ENCODE assay signal across 10 cellular contexts in the genomic region with DNA sequence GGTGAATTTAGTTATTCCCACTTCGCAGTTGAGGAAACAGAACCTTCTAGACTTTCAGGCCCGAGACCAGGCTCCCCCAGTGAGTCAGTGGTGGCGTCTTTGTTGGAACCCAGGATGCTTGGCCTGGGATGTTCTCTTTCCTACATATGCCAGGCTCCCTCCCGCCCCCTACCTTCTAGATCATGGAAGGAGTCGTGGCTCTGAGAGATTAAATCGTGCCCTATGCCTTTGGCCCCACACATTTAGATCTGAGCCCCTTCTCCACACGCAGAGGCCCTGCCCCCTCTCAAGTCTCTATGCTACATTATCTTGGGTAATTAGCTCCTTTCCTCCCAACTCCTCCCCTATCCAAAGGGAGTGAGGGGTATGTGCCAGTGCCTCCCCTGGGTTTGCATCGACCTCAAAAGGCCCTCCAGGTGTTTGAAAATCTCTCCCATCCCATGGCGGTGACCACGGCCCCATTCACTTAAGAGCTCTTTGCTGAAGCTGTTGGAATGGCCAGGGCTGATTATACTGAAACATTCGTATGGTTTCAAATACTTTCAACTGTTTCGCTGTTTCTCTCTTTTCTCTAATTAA. TPM values are rescaled to one million over a fixed set of nuclear protein-coding genes. Genes with fewer than 3 reads are reported as not detected.
DNase-seq lines count a peak whose midpoint lies in the region; ATAC-seq and TF ChIP-seq lines count a peak whose summit lies in the region.
"Had no signal": no experiment of that assay in that cellular context is flagged by ENCODE, and none has a peak within 500 bp of the region (broad histone marks: within the 10 kb centered on the region; RNA-seq: fewer than 3 reads in every experiment).

No MANE protein-coding gene starts in this region.

- peak overlapping the region; percentile 71 to 87 (median 75) for H3K4me3 Mint-ChIP-seq in CD4-positive, CD25-positive, alpha-beta regulatory T cell

- no peak for TF ChIP-seq EP300 in neural cell (conservative IDR thresholded peaks at IDR 0.05; ENCODE audit: poor library complexity, severe bottlenecking)

- no peaks in the 10 kb centered on the region for H3K9me3 ChIP-seq in CD4-positive, CD25-positive, alpha-beta regulatory T cell (ENCODE audit: control insufficient read depth in 2 of 2, low read length in 2 of 2)
- no peaks in the 10 kb centered on the region for H3K9me3 ChIP-seq in HUES48 (ENCODE audit: control insufficient read depth, insufficient read depth, low read length)
- no peaks in the 10 kb centered on the region for H3K9me3 ChIP-seq in neural cell (ENCODE audit: low read length)

- no peak for ATAC-seq in CD4-positive, CD25-positive, alpha-beta regulatory T cell (ENCODE audit: low read depth in 2 of 2)
- ATAC-seq in HG02885 (IDR thresholded peaks at IDR 0.05; ENCODE audit: poor library complexity, unreplicated experiment) = no peak
- no peak for ATAC-seq in HG02588 (IDR thresholded peaks at IDR 0.05; ENCODE audit: unreplicated experiment)
- ATAC-seq in sciatic nerve = no peak
- no peak for ATAC-seq in HG02642 (IDR thresholded peaks at IDR 0.05; ENCODE audit: poor library complexity, unreplicated experiment)

- H3K36me3 Mint-ChIP-seq in CD4-positive, CD25-positive, alpha-beta regulatory T cell = no peaks in the 10 kb centered on the region

- no peaks in the 10 kb centered on the region for H3K9me2 ChIP-seq in neural cell (ENCODE audit: insufficient read depth, low read length)

- H3K4me3 ChIP-seq in CD4-positive, CD25-positive, alpha-beta regulatory T cell (ENCODE audit: low read depth, low read length) = no peak overlapping the region
- H3K4me3 ChIP-seq in HUES48 (ENCODE audit: low read depth, low read length) (peak overlapping the region; percentile 61), coronary artery (peak overlapping the region; percentile 73), neural cell (ENCODE audit: low read length) (peak overlapping the region; percentile 79)

- H3K4me1 ChIP-seq in CD4-positive, CD25-positive, alpha-beta regulatory T cell (ENCODE audit: control insufficient read depth, insufficient read depth, low read length, poor library complexity, severe bottlenecking) = peaks cover 36% of the 10 kb centered on the region
- peaks cover 17% of the 10 kb centered on the region for H3K4me1 ChIP-seq in HUES48 (ENCODE audit: control insufficient read depth, insufficient read depth, low read length)

- H3K4me1 Mint-ChIP-seq in CD4-positive, CD25-positive, alpha-beta regulatory T cell = peaks cover 4 to 36% (median 8%) of the 10 kb centered on the region in 4 donors

- H3K27ac ChIP-seq in CD4-positive, CD25-positive, alpha-beta regulatory T cell (ENCODE audit: insufficient read depth, low read length, poor library complexity, severe bottlenecking) = no peak overlapping the region
- H3K27ac ChIP-seq in HUES48 (ENCODE audit: low read depth, low read length) = no peak overlapping the region
- peak overlapping the region in 1 of 2 donors; percentile 58 for H3K27ac ChIP-seq in coronary artery
- H3K27ac ChIP-seq in neural cell (ENCODE audit: low read length) = no peak overlapping the region

- intact Hi-C loops in sciatic nerve (cut with DNase I) = no loop called here

- H4K20me1 ChIP-seq in neural cell (ENCODE audit: insufficient read depth) = no peaks in the 10 kb centered on the region

- DNase-seq in CD4-positive, CD25-positive, alpha-beta regulatory T cell = no peak
- DNase-seq in coronary artery (ENCODE audit: low spot score) (no peak), sciatic nerve (ENCODE audit: low spot score) (no peak)
- DNase-seq: central memory CD4-positive, alpha-beta T cell had no signal

- no peak overlapping the region for H3K4me2 ChIP-seq in neural cell (ENCODE audit: low read length)

- H3K36me3 ChIP-seq in CD4-positive, CD25-positive, alpha-beta regulatory T cell (ENCODE audit: control insufficient read depth, insufficient read depth, low read length) = no peaks in the 10 kb centered on the region
- H3K36me3 ChIP-seq in HUES48 (ENCODE audit: control insufficient read depth, insufficient read depth, low read length) = no peaks in the 10 kb centered on the region
- H3K36me3 ChIP-seq in neural cell (ENCODE audit: insufficient read depth, low read length) = no peaks in the 10 kb centered on the region

- H3K27me3 ChIP-seq in CD4-positive, CD25-positive, alpha-beta regulatory T cell (ENCODE audit: control insufficient read depth, insufficient read depth, low read length) = peaks cover 29% of the 10 kb centered on the region
- peaks cover 58% of the 10 kb centered on the region for H3K27me3 ChIP-seq in HUES48 (ENCODE audit: control insufficient read depth, insufficient read depth, low read length)
- peaks cover 71% of the 10 kb centered on the region for H3K27me3 ChIP-seq in neural cell (ENCODE audit: insufficient read depth, low read depth, low read length)

- TF ChIP-seq CTCF in coronary artery (IDR thresholded peaks at IDR 0.05) (no peak), neural cell (IDR thresholded peaks at IDR 0.05; ENCODE audit: poor library complexity, severe bottlenecking) (no peak)

- H3K27ac Mint-ChIP-seq in CD4-positive, CD25-positive, alpha-beta regulatory T cell = no peak overlapping the region
- H3K27ac Mint-ChIP-seq: activated CD4-positive, alpha-beta T cell treated with anti-CD3 and anti-CD28 coated beads, Interleukin-2, amount 10 ng/mL, durations not matched to agents 24 days and 14 days had no signal

- H3K9me3 Mint-ChIP-seq in CD4-positive, CD25-positive, alpha-beta regulatory T cell = no peaks in the 10 kb centered on the region
- H3K9me3 Mint-ChIP-seq: activated CD4-positive, alpha-beta T cell treated with anti-CD3 and anti-CD28 coated beads, Interleukin-2, amount 10 ng/mL, durations not matched to agents 24 days and 14 days had no signal

- H3K27me3 Mint-ChIP-seq in CD4-positive, CD25-positive, alpha-beta regulatory T cell = peaks cover 71% of the 10 kb centered on the region

- no peaks in the 10 kb centered on the region for H3K79me2 ChIP-seq in neural cell (replicated peaks; ENCODE audit: insufficient read depth, low read length)

- no peak for TF ChIP-seq RAD21 in neural cell (conservative IDR thresholded peaks at IDR 0.05)

- no peak overlapping the region for H2AFZ ChIP-seq in neural cell (ENCODE audit: low read depth, low read length)

- H3F3A ChIP-seq in neural cell (ENCODE audit: insufficient read depth, low read length, poor library complexity, severe bottlenecking) = no peaks in the 10 kb centered on the region

- no peak overlapping the region for H3K9ac ChIP-seq in HUES48 (ENCODE audit: low read depth, low read length)
- H3K9ac ChIP-seq in neural cell (ENCODE audit: low read length) = no peak overlapping the region

TF ChIP-seq in neural cell, 6 proteins besides CTCF, POLR2A, EP300 and RAD21:
- TF ChIP-seq MXI1 (conservative IDR thresholded peaks at IDR 0.05; ENCODE audit: poor library complexity, severe bottlenecking) (no peak), SMC3 (conservative IDR thresholded peaks at IDR 0.05; ENCODE audit: poor library complexity) (no peak), EZH2 (IDR thresholded peaks at IDR 0.05; ENCODE audit: borderline replicate concordance, insufficient read depth, low read length, poor library complexity, severe bottlenecking) (no peak), TAF1 (IDR thresholded peaks at IDR 0.05; ENCODE audit: low read depth) (no peak), REST (IDR thresholded peaks at IDR 0.05; ENCODE audit: borderline replicate concordance) (no peak), POLR2AphosphoS5 (IDR thresholded peaks at IDR 0.05) (no peak)
TF ChIP-seq in neural cell: peak in this region for 0.

RNA-seq across cellular contexts. Expression of gene NGFR, which starts 3.0 kb away (rescaled TPM):
- 0.32 TPM for total RNA-seq in CD4-positive, CD25-positive, alpha-beta regulatory T cell
- polyA plus RNA-seq in CD4-positive, CD25-positive, alpha-beta regulatory T cell = not detected
- polyA plus RNA-seq in neural cell = 3.6 and 6.7 TPM in 2 replicates
- 5.6 and 7.2 TPM in 2 replicates for polyA minus RNA-seq in neural cell
- 291 TPM for total RNA-seq in sciatic nerve
- total RNA-seq: activated CD4-positive, alpha-beta T cell treated with anti-CD3 and anti-CD28 coated beads, Interleukin-2, amount 10 ng/mL, durations not matched to agents 24 days and 14 days had no signal

Comparison
In these comparisons a context has a peak if more than half of its experiments do, and no peak if none do; other contexts are left out.
1. RNA of gene NGFR, which starts 3.0 kb away (total RNA-seq): 291 TPM in sciatic nerve (single experiment); 0.32 TPM in CD4-positive, CD25-positive, alpha-beta regulatory T cell (single experiment); every median in the first group is over 100 times any median in the second.